Comparison of ENCODE assay signal across 8 cellular contexts in genomic region chr12:25194722-25195055, GRCh38. TPM values are rescaled to one million over a fixed set of nuclear protein-coding genes. Genes with fewer than 3 reads are reported as not detected.
DNase-seq lines count a peak whose midpoint lies in the region; ATAC-seq lines count a peak whose summit lies in the region.

No MANE protein-coding gene starts in this region.

- H3K9me3 Mint-ChIP-seq in activated CD4-positive, alpha-beta memory T cell treated with anti-CD3 and anti-CD28 coated beads for 36 hours = no peaks in the 10 kb centered on the region
- no peaks in the 10 kb centered on the region for H3K9me3 Mint-ChIP-seq in stimulated activated naive CD8-positive, alpha-beta T cell treated with anti-CD3 and anti-CD28 coated beads, Interleukin-15, amount 100 ng/mL, for 72 hours

- H3K9ac ChIP-seq in iPS-15b (ENCODE audit: low read depth, low read length) = no peak overlapping the region

- peaks cover 21% of the 10 kb centered on the region for H3K4me1 Mint-ChIP-seq in activated CD4-positive, alpha-beta memory T cell treated with anti-CD3 and anti-CD28 coated beads for 36 hours (ENCODE audit: low read depth)
- peaks cover 14% of the 10 kb centered on the region for H3K4me1 Mint-ChIP-seq in stimulated activated naive CD8-positive, alpha-beta T cell treated with anti-CD3 and anti-CD28 coated beads, Interleukin-15, amount 100 ng/mL, for 72 hours

- intact Hi-C loops in activated CD4-positive, alpha-beta memory T cell treated with anti-CD3 and anti-CD28 coated beads for 36 hours (cut with micrococcal nuclease) = loop anchor here (1.0 to 5.0 kb wide), 3 partner anchors 56 to 142 kb away; partner anchors contain the start of gene KRAS

- peak overlapping the region; percentile 99 for H3K4me3 ChIP-seq in iPS-15b (ENCODE audit: low read depth, low read length)

- H3K27me3 ChIP-seq in iPS-15b (ENCODE audit: control insufficient read depth, insufficient read depth, low read length) = no peaks in the 10 kb centered on the region

- H3K4me1 ChIP-seq in iPS-15b (ENCODE audit: control insufficient read depth, insufficient read depth, low read length) = peaks cover 2% of the 10 kb centered on the region

- no peaks in the 10 kb centered on the region for H3K9me3 ChIP-seq in iPS-15b (ENCODE audit: control insufficient read depth, insufficient read depth, low read length)

- no peak for ATAC-seq in stimulated activated naive CD8-positive, alpha-beta T cell treated with anti-CD3 and anti-CD28 coated beads, Interleukin-15, amount 100 ng/mL, for 72 hours
- no peak for ATAC-seq in GM21447 (IDR thresholded peaks at IDR 0.05; ENCODE audit: unreplicated experiment)
- ATAC-seq in HG02571 (IDR thresholded peaks at IDR 0.05; ENCODE audit: unreplicated experiment) = no peak

- H3K27me3 Mint-ChIP-seq in activated CD4-positive, alpha-beta memory T cell treated with anti-CD3 and anti-CD28 coated beads for 36 hours = no peaks in the 10 kb centered on the region
- H3K27me3 Mint-ChIP-seq in stimulated activated naive CD8-positive, alpha-beta T cell treated with anti-CD3 and anti-CD28 coated beads, Interleukin-15, amount 100 ng/mL, for 72 hours = no peaks in the 10 kb centered on the region

- H3K36me3 Mint-ChIP-seq in activated CD4-positive, alpha-beta memory T cell treated with anti-CD3 and anti-CD28 coated beads for 36 hours = peaks cover 1% of the 10 kb centered on the region

- DNase-seq in NCI-H345 treated with DMSO at 0.1 percent for 48 hours (lab: John Stamatoyannopoulos, UW; ENCODE audit: unreplicated experiment) (peak; percentile 70), NCI-H345 (lab: John Stamatoyannopoulos, UW) (no peak), hippocampal formation (lab: John Stamatoyannopoulos, UW) (no peak)
- no peak for DNase-seq in activated CD4-positive, alpha-beta memory T cell treated with anti-CD3 and anti-CD28 coated beads for 36 hours
- DNase-seq in stimulated activated naive CD8-positive, alpha-beta T cell treated with anti-CD3 and anti-CD28 coated beads, Interleukin-15, amount 100 ng/mL, for 72 hours = no peak

- POLR2A ChIA-PET in activated CD4-positive, alpha-beta memory T cell treated with anti-CD3 and anti-CD28 coated beads for 36 hours (lab: Charles Lee) = interaction anchor here (0.6 to 0.9 kb wide), 2 partner anchors 134 to 143 kb away, joined by 3 to 4 read pairs; no protein-coding TSS in a partner anchor

- no peaks in the 10 kb centered on the region for H3K36me3 ChIP-seq in iPS-15b (ENCODE audit: control insufficient read depth, insufficient read depth, low read length)

- peak overlapping the region; percentile 92 for H3K27ac Mint-ChIP-seq in activated CD4-positive, alpha-beta memory T cell treated with anti-CD3 and anti-CD28 coated beads for 36 hours
- H3K27ac Mint-ChIP-seq in stimulated activated naive CD8-positive, alpha-beta T cell treated with anti-CD3 and anti-CD28 coated beads, Interleukin-15, amount 100 ng/mL, for 72 hours = peak overlapping the region; percentile 99

- CTCF ChIA-PET in activated CD4-positive, alpha-beta memory T cell treated with anti-CD3 and anti-CD28 coated beads for 36 hours (lab: Charles Lee) = interaction anchor here (0.5 to 2.9 kb wide), 6 partner anchors 40 to 1862 kb away, joined by 3 to 27 read pairs (median 6); no protein-coding TSS in a partner anchor

- peak overlapping the region; percentile 95 for H3K4me3 Mint-ChIP-seq in activated CD4-positive, alpha-beta memory T cell treated with anti-CD3 and anti-CD28 coated beads for 36 hours
- peak overlapping the region; percentile 96 to 99 for H3K4me3 Mint-ChIP-seq in stimulated activated naive CD8-positive, alpha-beta T cell treated with anti-CD3 and anti-CD28 coated beads, Interleukin-15, amount 100 ng/mL, for 72 hours

RNA-seq across cellular contexts. Expression of gene DNAI7, which starts 0.3 kb away (rescaled TPM):
- total RNA-seq in activated CD4-positive, alpha-beta memory T cell treated with anti-CD3 and anti-CD28 coated beads for 36 hours = under 1 TPM in 1 of 2 experiments, not detected in 1; 0.10 TPM

RNA-seq across cellular contexts. Expression of gene ETFRF1, which starts 0.3 kb away (rescaled TPM):
- total RNA-seq in activated CD4-positive, alpha-beta memory T cell treated with anti-CD3 and anti-CD28 coated beads for 36 hours = 10 to 100 TPM in 1 of 2 experiments, 1 to 10 TPM in 1; 9.8 to 10.1 TPM

RNA-seq across cellular contexts. Expression of gene KRAS, which starts 56.0 kb away (rescaled TPM):
- total RNA-seq in activated CD4-positive, alpha-beta memory T cell treated with anti-CD3 and anti-CD28 coated beads for 36 hours = 10 to 100 TPM; 15.9 to 17.8 TPM
